ENCODE assay signal across 1 cellular context in genomic region chr4:70979445-70980008, GRCh38.
TF ChIP-seq lines count a peak whose summit lies in the region.

No MANE protein-coding gene starts in this region.

TF ChIP-seq in GM23338, 12 proteins besides CTCF, POLR2A, EP300 and RAD21 (continued from another document):
- TF ChIP-seq REST (IDR thresholded peaks at IDR 0.05; ENCODE audit: unreplicated experiment) (no peak), POLR2AphosphoS5 (IDR thresholded peaks at IDR 0.05; ENCODE audit: low read depth) (no peak), CREB1 (CRISPR knock-in tag; IDR thresholded peaks at IDR 0.05; ENCODE audit: low read depth) (no peak), NANOG (IDR thresholded peaks at IDR 0.05; ENCODE audit: borderline replicate concordance) (no peak), STAT1 (IDR thresholded peaks at IDR 0.05; ENCODE audit: unreplicated experiment) (no peak), JUNB (IDR thresholded peaks at IDR 0.05; ENCODE audit: unreplicated experiment) (no peak), EZH2 (IDR thresholded peaks at IDR 0.05; ENCODE audit: low read depth, unreplicated experiment) (no peak)
